ENCODE assay signal across 21 cellular contexts in the genomic region with DNA sequence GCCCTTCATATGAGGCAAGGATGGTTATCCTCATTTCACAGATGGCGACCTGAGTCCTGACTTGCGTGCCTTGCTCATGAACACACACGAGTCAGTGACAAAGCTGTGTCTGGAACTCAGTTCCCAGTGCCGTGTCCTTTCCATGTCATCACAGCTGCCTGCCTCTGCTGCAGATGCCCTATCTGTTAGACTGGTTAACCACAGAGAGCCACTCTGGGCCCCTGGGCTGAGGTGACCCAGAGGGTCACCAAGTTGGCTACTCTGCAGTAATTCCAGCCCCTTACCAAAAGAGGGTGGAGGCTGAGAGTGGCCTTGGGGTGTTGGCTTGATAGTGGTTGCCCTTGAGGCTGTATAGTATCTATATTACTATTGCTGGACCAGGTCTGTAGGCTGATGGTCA. TPM values are rescaled to one million over a fixed set of nuclear protein-coding genes. Genes with fewer than 3 reads are reported as not detected.
DNase-seq lines count a peak whose midpoint lies in the region; ATAC-seq and TF ChIP-seq lines count a peak whose summit lies in the region.
"Had no signal": no experiment of that assay in that cellular context is flagged by ENCODE, and none has a peak within 500 bp of the region (broad histone marks: within the 10 kb centered on the region; RNA-seq: fewer than 3 reads in every experiment).

No MANE protein-coding gene starts in this region.

- H3K4me3 Mint-ChIP-seq in stimulated activated effector memory CD8-positive, alpha-beta T cell treated with anti-CD3 and anti-CD28 coated beads, Interleukin-12 subunit alpha, Interleukin-12 subunit beta, amount 100 ng/mL, for 72 hours: no peak overlapping the region
- H3K4me3 Mint-ChIP-seq in activated T-helper 17 cell treated with anti-CD3 and anti-CD28 coated beads, Interleukin-2, amount 50 U/mL, for 72 hours: no peak overlapping the region
- H3K4me3 Mint-ChIP-seq: CD14-positive monocyte; CD4-positive, alpha-beta T cell; CD8-positive, alpha-beta memory T cell had no signal

- peaks cover 22% of the 10 kb centered on the region for H3K36me3 ChIP-seq in RWPE2 (ENCODE audit: low read depth)
- H3K36me3 ChIP-seq: BE2C had no signal

- H3K9me3 Mint-ChIP-seq in stimulated activated effector memory CD8-positive, alpha-beta T cell treated with anti-CD3 and anti-CD28 coated beads, Interleukin-12 subunit alpha, Interleukin-12 subunit beta, amount 100 ng/mL, for 72 hours: no peaks in the 10 kb centered on the region
- H3K9me3 Mint-ChIP-seq in activated T-helper 17 cell treated with anti-CD3 and anti-CD28 coated beads, Interleukin-2, amount 50 U/mL, for 72 hours: no peaks in the 10 kb centered on the region
- H3K9me3 Mint-ChIP-seq: CD14-positive monocyte; CD4-positive, alpha-beta T cell; CD8-positive, alpha-beta memory T cell had no signal

- DNase-seq in activated effector memory CD4-positive, alpha-beta T cell treated with anti-CD3 and anti-CD28 coated beads, Interleukin-2, amount 50 U/mL, for 16 hours: peak; percentile 57
- no peak for DNase-seq in activated effector memory CD4-positive, alpha-beta T cell treated with Interleukin-2 at 50 U/mL for 16 hours
- peak; percentile 57 for DNase-seq in RWPE2 (ENCODE audit: low spot score)
- no peak for DNase-seq in stimulated activated effector memory CD8-positive, alpha-beta T cell treated with anti-CD3 and anti-CD28 coated beads, Interleukin-12 subunit alpha, Interleukin-12 subunit beta, amount 100 ng/mL, for 72 hours (ENCODE audit: low spot score in 2 of 2)
- DNase-seq: 8988T; ACHN; AML-193; BE2C; CD4-positive, alpha-beta T cell; CD8-positive, alpha-beta memory T cell; DMS 273 treated with DMSO at 0.1 percent for 48 hours; DMS79; EL; GDM1; GOT3 had no signal

- peak overlapping the region; percentile 43 for H3K27ac Mint-ChIP-seq in stimulated activated effector memory CD8-positive, alpha-beta T cell treated with anti-CD3 and anti-CD28 coated beads, Interleukin-12 subunit alpha, Interleukin-12 subunit beta, amount 100 ng/mL, for 72 hours
- no peak overlapping the region for H3K27ac Mint-ChIP-seq in activated T-helper 17 cell treated with anti-CD3 and anti-CD28 coated beads, Interleukin-2, amount 50 U/mL, for 72 hours
- H3K27ac Mint-ChIP-seq: CD4-positive, alpha-beta T cell; CD8-positive, alpha-beta memory T cell had no signal

- H3K27me3 ChIP-seq in RWPE2 (ENCODE audit: insufficient read depth, poor library complexity, severe bottlenecking): no peaks in the 10 kb centered on the region
- H3K27me3 ChIP-seq: BE2C; BLaER1 treated with 17β-estradiol and CSF1 and Interleukin-3, amounts not matched to agents 10 nM and 100 nM had no signal

- no peaks in the 10 kb centered on the region for H3K27me3 Mint-ChIP-seq in activated T-helper 17 cell treated with anti-CD3 and anti-CD28 coated beads, Interleukin-2, amount 50 U/mL, for 72 hours
- H3K27me3 Mint-ChIP-seq: CD4-positive, alpha-beta T cell had no signal

- no peak for ATAC-seq in RWPE2 (ENCODE audit: low read depth)
- no peak for ATAC-seq in stimulated activated effector memory CD8-positive, alpha-beta T cell treated with anti-CD3 and anti-CD28 coated beads, Interleukin-12 subunit alpha, Interleukin-12 subunit beta, amount 100 ng/mL, for 72 hours
- no peak for ATAC-seq in activated T-helper 17 cell treated with anti-CD3 and anti-CD28 coated beads, Interleukin-2, amount 50 U/mL, for 72 hours (replicated peaks)
- ATAC-seq in GM21619 (IDR thresholded peaks at IDR 0.05; ENCODE audit: unreplicated experiment): no peak
- ATAC-seq: A549, HCT116 had no signal

- no peak for TF ChIP-seq CTCF in RWPE2 (IDR thresholded peaks at IDR 0.05; ENCODE audit: poor library complexity, severe bottlenecking)

- H3K9me3 ChIP-seq in RWPE2 (ENCODE audit: severe bottlenecking): no peaks in the 10 kb centered on the region
- H3K9me3 ChIP-seq: A549; BE2C; BLaER1 treated with 17β-estradiol and CSF1 and Interleukin-3, amounts not matched to agents 10 nM and 100 nM had no signal

- H3K36me3 Mint-ChIP-seq in stimulated activated effector memory CD8-positive, alpha-beta T cell treated with anti-CD3 and anti-CD28 coated beads, Interleukin-12 subunit alpha, Interleukin-12 subunit beta, amount 100 ng/mL, for 72 hours: peaks cover 15% of the 10 kb centered on the region
- H3K36me3 Mint-ChIP-seq in activated T-helper 17 cell treated with anti-CD3 and anti-CD28 coated beads, Interleukin-2, amount 50 U/mL, for 72 hours (ENCODE audit: low read depth): peaks cover 19% of the 10 kb centered on the region

- H3K27ac ChIP-seq in RWPE2 (ENCODE audit: poor library complexity, severe bottlenecking): no peak overlapping the region
- H3K27ac ChIP-seq: A549; BLaER1 treated with 17β-estradiol and CSF1 and Interleukin-3, amounts not matched to agents 10 nM and 100 nM had no signal

- H3K4me3 ChIP-seq in RWPE2 (ENCODE audit: severe bottlenecking): no peak overlapping the region
- H3K4me3 ChIP-seq: A549; BLaER1 treated with 17β-estradiol and CSF1 and Interleukin-3, amounts not matched to agents 10 nM and 100 nM had no signal

- H3K4me1 Mint-ChIP-seq in stimulated activated effector memory CD8-positive, alpha-beta T cell treated with anti-CD3 and anti-CD28 coated beads, Interleukin-12 subunit alpha, Interleukin-12 subunit beta, amount 100 ng/mL, for 72 hours: peaks cover 2% of the 10 kb centered on the region
- H3K4me1 Mint-ChIP-seq in activated T-helper 17 cell treated with anti-CD3 and anti-CD28 coated beads, Interleukin-2, amount 50 U/mL, for 72 hours: no peaks in the 10 kb centered on the region
- H3K4me1 Mint-ChIP-seq: CD14-positive monocyte; CD8-positive, alpha-beta memory T cell had no signal

- H3K4me1 ChIP-seq in RWPE2 (ENCODE audit: insufficient read depth, poor library complexity, severe bottlenecking): no peaks in the 10 kb centered on the region
- H3K4me1 ChIP-seq: A549, BE2C had no signal

RNA-seq across cellular contexts. Expression of a gene that starts 41.0 kb away (rescaled TPM):
- total RNA-seq in activated T-helper 17 cell treated with anti-CD3 and anti-CD28 coated beads, Interleukin-2, amount 50 U/mL, for 72 hours: 100 to 1,000 TPM; 108 to 143 TPM

Comparison
In these comparisons a context has a peak if more than half of its experiments do, and no peak if none do; other contexts are left out.
1. DNase-seq: peak in activated effector memory CD4-positive, alpha-beta T cell treated with anti-CD3 and anti-CD28 coated beads, Interleukin-2, amount 50 U/mL, for 16 hours (single experiment) and RWPE2 (single experiment); none in activated effector memory CD4-positive, alpha-beta T cell treated with Interleukin-2 at 50 U/mL for 16 hours (single experiment) and stimulated activated effector memory CD8-positive, alpha-beta T cell treated with anti-CD3 and anti-CD28 coated beads, Interleukin-12 subunit alpha, Interleukin-12 subunit beta, amount 100 ng/mL, for 72 hours (0 of 2).